8 cellular contexts compared by ENCODE assay signal in genomic region chr14:74611672-74612345, GRCh38. TPM values are rescaled to one million over a fixed set of nuclear protein-coding genes. Genes with fewer than 3 reads are reported as not detected.
A peak's percentile ranks its signal among the peaks of the same experiment; 100 is the strongest.
DNase-seq lines count a peak whose midpoint lies in the region; ATAC-seq, FAIRE-seq and TF ChIP-seq lines count a peak whose summit lies in the region.

Gene LTBP2 (minus strand): TSS chr14:74612237. CDS start chr14:74611944, 293 bp downstream.

- BruUV-seq in GM12878 (replicated peaks; lab: Mats Ljungman, UMichigan): no TSS peak

- H3K9me2 ChIP-seq in Karpas-422 (replicated peaks; ENCODE audit: insufficient read depth, low read length): no peaks in the 10 kb centered on the region

- TF ChIP-seq RAD21 in GM12878 (IDR thresholded peaks at IDR 0.05; ENCODE audit: insufficient read depth, low read depth, low read length): no peak

- FAIRE-seq in GM12878 (lab: Jason Lieb, UNC) (no peak), small intestine (lab: Jason Lieb, UNC) (no peak), D721Med (lab: Jason Lieb, UNC) (no peak)

- no peaks in the 10 kb centered on the region for H4K20me1 ChIP-seq in Karpas-422 (ENCODE audit: insufficient read depth, low read depth, low read length)
- no peaks in the 10 kb centered on the region for H4K20me1 ChIP-seq in GM12878 (ENCODE audit: control insufficient read depth, insufficient read depth)

- H3K4me1 Mint-ChIP-seq in CD8-positive, alpha-beta memory T cell: peaks cover 44 to 57% (median 46%) of the 10 kb centered on the region in 3 donors
- H3K4me1 Mint-ChIP-seq in immature natural killer cell: peaks cover 54% of the 10 kb centered on the region in 2 donors

- H3K27me3 Mint-ChIP-seq in CD8-positive, alpha-beta memory T cell: peaks cover 0 to 8% of the 10 kb centered on the region in 2 donors
- peaks cover 5 to 10% (median 6%) of the 10 kb centered on the region in 3 donors for H3K27me3 Mint-ChIP-seq in immature natural killer cell (ENCODE audit: low read depth in 3 of 3)

- TF ChIP-seq CTCF in GM12878 (IDR thresholded peaks at IDR 0.05 in 2 of 3, conservative IDR thresholded peaks at IDR 0.05 in 1 of 3; ENCODE audit: control insufficient read depth in 2 of 3, extremely low read depth in 1 of 3, insufficient read depth in 1 of 3, low read depth in 3 of 3, low read length in 3 of 3) (no peak), D721Med (IDR thresholded peaks at IDR 0.05; ENCODE audit: insufficient read depth, missing control alignments) (no peak)

- RAD21 ChIA-PET in GM12878 (lab: Charles Lee; ENCODE audit: unreplicated experiment): interaction anchor here (1.5 kb wide), 1 partner anchor 8 kb away, joined by 3 read pairs; no protein-coding TSS in a partner anchor

- ATAC-seq in GM12878 (peak; percentile 3; the same call in 2 of the 3 replicates), GM21786 (IDR thresholded peaks at IDR 0.05; ENCODE audit: unreplicated experiment) (no peak), HG03432 (IDR thresholded peaks at IDR 0.05; ENCODE audit: unreplicated experiment) (no peak)

- peak within 1 kb of the TSS; percentile 63 for H3K4me3 ChIP-seq in CD8-positive, alpha-beta memory T cell (ENCODE audit: low read length)
- no peak within 1 kb of the TSS for H3K4me3 ChIP-seq in Karpas-422 (ENCODE audit: low read length)
- H3K4me3 ChIP-seq in GM12878: peak within 1 kb of the TSS; percentile 63
- peak within 1 kb of the TSS; percentile 29 to 63 for H3K4me3 ChIP-seq in small intestine (ENCODE audit: low read depth in 1 of 2, low read length in 2 of 2)

- POLR2A ChIA-PET in CD8-positive, alpha-beta memory T cell (lab: Charles Lee): interaction anchor here (1.0 to 1.2 kb wide), 2 partner anchors 120 to 152 kb away, joined by 3 to 5 read pairs; partner anchors contain the start of gene YLPM1
- POLR2A ChIA-PET in GM12878 (lab: Charles Lee): interaction anchor here (1.0 kb wide), 1 partner anchor 227 kb away, joined by 9 read pairs; no protein-coding TSS in a partner anchor

- peak within 1 kb of the TSS; percentile 21 for H3K27ac ChIP-seq in CD8-positive, alpha-beta memory T cell (ENCODE audit: low read depth, low read length)
- H3K27ac ChIP-seq in Karpas-422 (ENCODE audit: low read length): no peak within 1 kb of the TSS
- H3K27ac ChIP-seq in GM12878 (ENCODE audit: control insufficient read depth, insufficient read depth): no peak within 1 kb of the TSS
- no peak within 1 kb of the TSS for H3K27ac ChIP-seq in small intestine (ENCODE audit: low read depth in 1 of 2, low read length in 1 of 2)

- no peak within 1 kb of the TSS for H3K9ac ChIP-seq in Karpas-422 (ENCODE audit: low read length)
- no peak within 1 kb of the TSS for H3K9ac ChIP-seq in GM12878 (ENCODE audit: control insufficient read depth, insufficient read depth, low read length)

- H3K27ac Mint-ChIP-seq in CD8-positive, alpha-beta memory T cell: no peak within 1 kb of the TSS
- peak within 1 kb of the TSS in 1 of 6 donors; percentile 28 for H3K27ac Mint-ChIP-seq in immature natural killer cell

- no peaks in the 10 kb centered on the region for H3K36me3 ChIP-seq in CD8-positive, alpha-beta memory T cell (ENCODE audit: insufficient read depth, low read length)
- H3K36me3 ChIP-seq in Karpas-422 (ENCODE audit: insufficient read depth, low read length): no peaks in the 10 kb centered on the region
- H3K36me3 ChIP-seq in GM12878 (ENCODE audit: control insufficient read depth in 2 of 2, insufficient read depth in 2 of 2, low read length in 1 of 2): no peaks in the 10 kb centered on the region
- no peaks in the 10 kb centered on the region for H3K36me3 ChIP-seq in small intestine (ENCODE audit: control insufficient read depth in 2 of 2, insufficient read depth in 2 of 2, low read length in 2 of 2)

- no peak for TF ChIP-seq EP300 in GM12878 (IDR thresholded peaks at IDR 0.05; ENCODE audit: borderline replicate concordance in 1 of 2, control insufficient read depth in 1 of 2, low read depth in 2 of 2, low read length in 2 of 2)

- peak within 1 kb of the TSS; percentile 40 to 92 (median 77) for H3K4me3 Mint-ChIP-seq in CD8-positive, alpha-beta memory T cell
- peak within 1 kb of the TSS; percentile 71 to 81 (median 78) for H3K4me3 Mint-ChIP-seq in immature natural killer cell

- WGBS in GM12878 (ENCODE audit: insufficient coverage, insufficient replicate concordance, low lambda C conversion rate, missing lambda C conversion rate): 8% methylated on average over 58 of the region's 70 CpGs
- 1 to 3% (median 1%) methylated on average over 61 to 70 of the region's 70 CpGs for WGBS in small intestine, 3 donors

- H3K79me2 ChIP-seq in Karpas-422 (ENCODE audit: low read length): no peaks in the 10 kb centered on the region
- H3K79me2 ChIP-seq in GM12878 (ENCODE audit: control insufficient read depth, insufficient read depth, low read length): no peaks in the 10 kb centered on the region

- no peak for TF ChIP-seq POLR2A in GM12878 (IDR thresholded peaks at IDR 0.05; ENCODE audit: low read depth, low read length)

- intact Hi-C loops in GM12878 (cut with micrococcal nuclease; ENCODE audit: unreplicated experiment): loop anchor here (5.0 kb wide), 1 partner anchor 35 kb away; no protein-coding TSS in a partner anchor

- no peaks in the 10 kb centered on the region for H3K36me3 Mint-ChIP-seq in CD8-positive, alpha-beta memory T cell
- peaks cover 0 to 3% (median 0%) of the 10 kb centered on the region in 3 donors for H3K36me3 Mint-ChIP-seq in immature natural killer cell

- H3K9me3 Mint-ChIP-seq in CD8-positive, alpha-beta memory T cell: no peaks in the 10 kb centered on the region
- H3K9me3 Mint-ChIP-seq in immature natural killer cell: no peaks in the 10 kb centered on the region

- H3K9me3 ChIP-seq in CD8-positive, alpha-beta memory T cell (ENCODE audit: low read length): no peaks in the 10 kb centered on the region
- H3K9me3 ChIP-seq in Karpas-422 (ENCODE audit: low read length): no peaks in the 10 kb centered on the region
- no peaks in the 10 kb centered on the region for H3K9me3 ChIP-seq in GM12878 (replicated peaks; ENCODE audit: control insufficient read depth, insufficient read depth, low read length)
- H3K9me3 ChIP-seq in small intestine (ENCODE audit: control insufficient read depth, low read depth): no peaks in the 10 kb centered on the region

- H3K4me2 ChIP-seq in Karpas-422 (ENCODE audit: low read depth, low read length, poor library complexity, severe bottlenecking) (peak within 1 kb of the TSS; percentile 17), GM12878 (ENCODE audit: control insufficient read depth, insufficient read depth) (peak within 1 kb of the TSS; percentile 90)

- peak in 3 of 5 donors; percentile 2 to 25 (median 11) for DNase-seq in CD8-positive, alpha-beta memory T cell
- no peak for DNase-seq in Karpas-422
- DNase-seq in GM12878 (ENCODE audit: low read depth, low spot score): no peak
- peak in 1 of 3 donors; percentile 31 for DNase-seq in immature natural killer cell
- DNase-seq in small intestine: no peak
- DNase-seq in D721Med (ENCODE audit: insufficient read length, low spot score): no peak

- SMC1A ChIA-PET in GM12878 (lab: Charles Lee; ENCODE audit: uncharacterized antibody, unreplicated experiment): interaction anchor here (0.9 kb wide), 1 partner anchor 170 kb away, joined by 3 read pairs; no protein-coding TSS in a partner anchor

- H2AFZ ChIP-seq in Karpas-422 (ENCODE audit: low read length): no peak within 1 kb of the TSS
- peak within 1 kb of the TSS; percentile 87 for H2AFZ ChIP-seq in GM12878 (ENCODE audit: control insufficient read depth, low read depth, low read length)

- H3K27me3 ChIP-seq in CD8-positive, alpha-beta memory T cell (ENCODE audit: insufficient read depth, low read length, poor library complexity, severe bottlenecking): no peaks in the 10 kb centered on the region
- no peaks in the 10 kb centered on the region for H3K27me3 ChIP-seq in Karpas-422 (ENCODE audit: low read length)
- peaks cover 0 to 1% of the 10 kb centered on the region in 2 experiments; a peak in 2 of 4 replicates for H3K27me3 ChIP-seq in GM12878 (replicated peaks in 1 of 2; ENCODE audit: control insufficient read depth in 2 of 2, insufficient read depth in 2 of 2, low read length in 1 of 2)
- peaks cover 8% of the 10 kb centered on the region in 2 donors for H3K27me3 ChIP-seq in small intestine (ENCODE audit: control insufficient read depth in 2 of 2, insufficient read depth in 2 of 2, low read length in 2 of 2)

- H3K4me1 ChIP-seq in CD8-positive, alpha-beta memory T cell (ENCODE audit: insufficient read depth, low read length): peaks cover 6% of the 10 kb centered on the region
- H3K4me1 ChIP-seq in Karpas-422 (ENCODE audit: low read length): peaks cover 13% of the 10 kb centered on the region
- H3K4me1 ChIP-seq in GM12878 (ENCODE audit: control insufficient read depth, insufficient read depth, low read length): peaks cover 15% of the 10 kb centered on the region
- H3K4me1 ChIP-seq in small intestine (ENCODE audit: control insufficient read depth in 2 of 2, insufficient read depth in 1 of 2, low read depth in 1 of 2, low read length in 1 of 2): no peaks in the 10 kb centered on the region

- in situ Hi-C loops in GM12878 (cut with MboI): no loop called here

- CTCF ChIA-PET in CD8-positive, alpha-beta memory T cell (lab: Charles Lee): interaction anchor here (0.6 to 6.4 kb wide), 33 partner anchors 9 to 296 kb away, joined by 3 to 92 read pairs (median 4); partner anchors contain the start of genes ISCA2, NPC2 and YLPM1
- CTCF ChIA-PET in GM12878 (lab: Yijun Ruan, JAX): interaction anchor here (1.0 to 2.8 kb wide), 11 partner anchors 9 to 210 kb away, joined by 3 to 14 read pairs (median 5); no protein-coding TSS in a partner anchor

RNA-seq across cellular contexts. Expression of gene LTBP2, which starts in this region (rescaled TPM):
- under 1 TPM; 0.24 to 0.42 TPM for total RNA-seq in CD8-positive, alpha-beta memory T cell
- polyA plus RNA-seq in CD8-positive, alpha-beta memory T cell: 0.83 TPM
- 0.04 TPM in 1 of 2 replicates, not detected in the other for total RNA-seq in Karpas-422 (2014; rRNA removed; shearing (Covaris generic); ENCODE audit: low replicate concordance)
- total RNA-seq in GM12878 (2013; cell fraction: nucleolus; rRNA removed): 0.86 and 0.95 TPM in 2 replicates
- total RNA-seq in GM12878 (2014; rRNA removed): 0.06 and 0.16 TPM in 2 replicates
- under 0.01 TPM in 1 of 2 replicates, not detected in the other for total RNA-seq in GM12878 (2014; rRNA removed; fragmentation: Illumina TruSeq; extraction: Trizol)
- 0.10 and 0.16 TPM in 2 replicates for total RNA-seq in GM12878 (2021)
- polyA plus RNA-seq in GM12878 (2011; ENCODE audit: low read depth): 0.04 TPM
- 0.05 and 0.10 TPM in 2 replicates for polyA plus RNA-seq in GM12878 (2011; rRNA removed)
- polyA plus RNA-seq in GM12878 (2011; cell fraction: cytosol; rRNA removed): 0.06 and 0.08 TPM in 2 replicates
- 0.38 and 0.78 TPM in 2 replicates for polyA plus RNA-seq in GM12878 (2011; cell fraction: nucleus; rRNA removed)
- 0.06 and 0.15 TPM in 2 replicates for polyA plus RNA-seq in GM12878 (2012)
- polyA plus RNA-seq in GM12878 (2014; fragmentation: Illumina TruSeq; extraction: Trizol): 0.03 TPM in 1 of 2 replicates, not detected in the other
- polyA plus RNA-seq in GM12878 (2014; fragmentation: Nextera tagmentation; extraction: Ambion mirVana): under 1 TPM; 0.05 to 0.07 TPM
- 0.05 and 0.20 TPM in 2 replicates for polyA plus RNA-seq in GM12878 (2014; rRNA removed)
- polyA plus RNA-seq in GM12878 (2016; fragmentation: Nextera tagmentation; extraction: Ambion mirVana): under 1 TPM; 0.08 to 0.23 TPM
- under 0.01 and 0.26 TPM in 2 replicates for polyA minus RNA-seq in GM12878 (2011; rRNA and poly(A)+ RNA removed)
- not detected in 2 replicates for polyA minus RNA-seq in GM12878 (2011; cell fraction: cytosol; rRNA and poly(A)+ RNA removed)
- 0.19 and 0.36 TPM in 2 replicates for polyA minus RNA-seq in GM12878 (2011; cell fraction: nucleus; rRNA and poly(A)+ RNA removed)
- under 1 TPM; 0.29 to 0.66 (median 0.30) TPM for polyA plus RNA-seq in immature natural killer cell
- 1 to 10 TPM in 1 of 3 donors, under 1 TPM in 2; 0.22 to 1.8 (median 0.54) TPM for polyA plus RNA-seq in small intestine

Comparison
In these comparisons a context has a peak if more than half of its experiments do, and no peak if none do; other contexts are left out.
1. Peak in DNase-seq, H3K4me3 ChIP-seq and H3K27ac ChIP-seq in CD8-positive, alpha-beta memory T cell; RNA of the gene not detected or under 1 TPM.
2. Peak in ATAC-seq, H3K4me3 ChIP-seq and H3K4me2 ChIP-seq in GM12878; RNA of the gene not detected or under 1 TPM.